25 cellular contexts compared by ENCODE assay signal in the genomic region with DNA sequence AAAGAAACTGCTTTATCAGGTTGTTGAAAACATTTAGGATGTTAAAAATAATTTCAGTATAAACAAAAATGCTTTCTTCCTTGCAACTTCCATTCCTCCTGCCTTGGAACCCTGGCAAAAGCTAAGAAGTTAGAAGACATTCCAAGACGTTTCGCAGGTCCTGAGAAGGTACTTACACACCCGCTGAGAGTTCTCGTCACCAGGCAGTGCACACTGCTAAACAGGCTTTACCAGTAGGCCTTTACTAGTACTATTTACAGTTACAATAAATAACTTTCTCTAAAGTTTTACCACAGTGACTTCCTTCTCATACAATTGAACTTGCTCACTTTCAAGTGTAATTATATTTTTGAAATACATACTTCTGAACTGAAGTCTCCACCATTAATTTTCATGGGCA.
"Had no signal": no experiment of that assay in that cellular context is flagged by ENCODE, and none has a peak within 500 bp of the region (broad histone marks: within the 10 kb centered on the region; RNA-seq: fewer than 3 reads in every experiment).

No MANE protein-coding gene starts in this region.

- ATAC-seq: left ventricle myocardium superior; natural killer cell; psoas muscle; right lobe of liver; stimulated activated memory B cell treated with anti-CD40 and anti-IgM and Interleukin-4, amounts not matched to agents 10 μg/mL and 1 μg/mL and 100 μg/mL, for 72 hours; stimulated activated naive CD8-positive, alpha-beta T cell treated with anti-CD3 and anti-CD28 coated beads, Interleukin-15, amount 100 ng/mL, for 72 hours had no signal

- H3K9me3 ChIP-seq: neutrophil, psoas muscle, right lobe of liver, uterus had no signal

- H3K27ac ChIP-seq: neural progenitor cell, parathyroid adenoma, psoas muscle, right lobe of liver, tibial nerve, uterus had no signal

- DNase-seq: hippocampal formation; islet precursor cell; left ventricle myocardium superior; mesendoderm; naive B cell; natural killer cell; nephron progenitor cell; occipital lobe; psoas muscle; right lobe of liver; stimulated activated CD4-positive, alpha-beta T cell treated with anti-CD3 and anti-CD28 coated beads, Interleukin-1b, Interleukin-23, amount 100 ng/mL, for 48 hours; stimulated activated CD4-positive, alpha-beta T cell treated with anti-CD3 and anti-CD28 coated beads, Interleukin-2, amount 100 ng/mL, for 48 hours; stimulated activated CD4-positive, alpha-beta T cell treated with anti-CD3 and anti-CD28 coated beads, Interleukin-4, amount 100 ng/mL, for 4 hours; stimulated activated CD8-positive, alpha-beta memory T cell treated with anti-CD3 and anti-CD28 coated beads, Interleukin-4, amount 100 ng/mL, for 48 hours; stimulated activated naive CD4-positive, alpha-beta T cell treated with Interleukin-2 at 50 U/mL for 16 hours; stimulated activated naive CD8-positive, alpha-beta T cell treated with anti-CD3 and anti-CD28 coated beads, Interleukin-15, amount 100 ng/mL, for 72 hours; substantia nigra; uterus had no signal

- H3K4me3 ChIP-seq: lung, neural progenitor cell, psoas muscle, right lobe of liver, smooth muscle cell, tibial nerve, uterus had no signal

- H3K36me3 ChIP-seq: neural progenitor cell, neutrophil, right lobe of liver, tibial nerve, uterus had no signal

- H3K27me3 ChIP-seq: neutrophil, right lobe of liver, tibial nerve, uterus had no signal

- H3K4me1 ChIP-seq: neural progenitor cell, parathyroid adenoma, psoas muscle, uterus had no signal
